In genomic region chr17:28282596-28282995, GRCh38 we compare ENCODE assay signal across 9 cellular contexts. TPM values are rescaled to one million over a fixed set of nuclear protein-coding genes. Genes with fewer than 3 reads are reported as not detected.
DNase-seq lines count a peak whose midpoint lies in the region; ATAC-seq and TF ChIP-seq lines count a peak whose summit lies in the region.
"Had no signal": no experiment of that assay in that cellular context is flagged by ENCODE, and none has a peak within 500 bp of the region (broad histone marks: within the 10 kb centered on the region; RNA-seq: fewer than 3 reads in every experiment).

No MANE protein-coding gene starts in this region.

- intact Hi-C loops in MCF 10A (cut with micrococcal nuclease), result no loop called here
- intact Hi-C loops in activated CD4-positive, alpha-beta T cell treated with anti-CD3 and anti-CD28 coated beads for 36 hours (cut with DNase I, micrococcal nuclease), result no loop called here

- H3K36me3 Mint-ChIP-seq in MCF 10A (ENCODE audit: insufficient read depth, unreplicated experiment) (no peaks in the 10 kb centered on the region), nephron progenitor cell (ENCODE audit: low read depth) (no peaks in the 10 kb centered on the region)
- no peaks in the 10 kb centered on the region for H3K36me3 Mint-ChIP-seq in activated CD4-positive, alpha-beta T cell treated with anti-CD3 and anti-CD28 coated beads for 36 hours (ENCODE audit: low read depth)

- CTCF ChIA-PET in MCF 10A (lab: Yijun Ruan, JAX), result interaction anchor here (0.6 to 1.2 kb wide), 3 partner anchors 10 to 51 kb away, joined by 3 read pairs; no protein-coding TSS in a partner anchor
- CTCF ChIA-PET in activated CD4-positive, alpha-beta T cell treated with anti-CD3 and anti-CD28 coated beads for 36 hours (lab: Charles Lee), result no interaction called here

- peak; percentile 87 for DNase-seq in EL
- DNase-seq in NCI-H2107 treated with DMSO at 0.1 percent for 48 hours (lab: John Stamatoyannopoulos, UW; ENCODE audit: unreplicated experiment), result peak; percentile 4
- DNase-seq in MCF 10A (ENCODE audit: unreplicated experiment), result peak; percentile 92
- DNase-seq in nephron progenitor cell, result no peak
- no peak for DNase-seq in stimulated activated CD4-positive, alpha-beta T cell treated with anti-CD3 and anti-CD28 coated beads, Interleukin-4, amount 100 ng/mL, for 1 hour
- DNase-seq in activated CD4-positive, alpha-beta T cell treated with anti-CD3 and anti-CD28 coated beads for 36 hours, result no peak
- DNase-seq in nucleus accumbens (lab: John Stamatoyannopoulos, UW), result no peak

- TF ChIP-seq CTCF in MCF 10A (IDR thresholded peaks at IDR 0.05; ENCODE audit: unreplicated experiment), result no peak
- no peak for TF ChIP-seq CTCF in nephron progenitor cell (IDR thresholded peaks at IDR 0.05)

- H3K4me3 Mint-ChIP-seq in MCF 10A (ENCODE audit: unreplicated experiment) (peak overlapping the region; percentile 17), nephron progenitor cell (no peak overlapping the region)
- no peak overlapping the region for H3K4me3 Mint-ChIP-seq in activated CD4-positive, alpha-beta T cell treated with anti-CD3 and anti-CD28 coated beads for 36 hours

- no TSS peak for BruUV-seq in MCF 10A (replicated peaks; lab: Mats Ljungman, UMichigan)

- peaks cover 28% of the 10 kb centered on the region for H3K4me1 Mint-ChIP-seq in MCF 10A (ENCODE audit: insufficient read depth, unreplicated experiment)
- H3K4me1 Mint-ChIP-seq in nephron progenitor cell, result peaks cover 8% of the 10 kb centered on the region
- H3K4me1 Mint-ChIP-seq in activated CD4-positive, alpha-beta T cell treated with anti-CD3 and anti-CD28 coated beads for 36 hours, result peaks cover 10% of the 10 kb centered on the region

- H3K9me3 Mint-ChIP-seq in MCF 10A (ENCODE audit: unreplicated experiment), result no peaks in the 10 kb centered on the region
- no peaks in the 10 kb centered on the region for H3K9me3 Mint-ChIP-seq in nephron progenitor cell
- H3K9me3 Mint-ChIP-seq in activated CD4-positive, alpha-beta T cell treated with anti-CD3 and anti-CD28 coated beads for 36 hours (ENCODE audit: low read depth), result no peaks in the 10 kb centered on the region

- H3K27ac Mint-ChIP-seq in MCF 10A (ENCODE audit: low read depth, unreplicated experiment), result peak overlapping the region; percentile 90
- peak overlapping the region; percentile 68 for H3K27ac Mint-ChIP-seq in nephron progenitor cell
- no peak overlapping the region for H3K27ac Mint-ChIP-seq in activated CD4-positive, alpha-beta T cell treated with anti-CD3 and anti-CD28 coated beads for 36 hours

- ATAC-seq in GM18520 (IDR thresholded peaks at IDR 0.05; ENCODE audit: unreplicated experiment), result no peak
- ATAC-seq in activated CD4-positive, alpha-beta T cell treated with anti-CD3 and anti-CD28 coated beads for 36 hours, result no peak
- ATAC-seq: activated CD4-positive, CD25-positive, alpha-beta regulatory T cell treated with anti-CD3 and anti-CD28 coated beads, Interleukin-2, amount 50 U/mL, for 24 hours had no signal

- H3K27me3 Mint-ChIP-seq in MCF 10A (ENCODE audit: insufficient read depth, unreplicated experiment), result no peaks in the 10 kb centered on the region
- H3K27me3 Mint-ChIP-seq in nephron progenitor cell (ENCODE audit: low read depth, poor library complexity), result peaks cover 7% of the 10 kb centered on the region
- peaks cover 12% of the 10 kb centered on the region for H3K27me3 Mint-ChIP-seq in activated CD4-positive, alpha-beta T cell treated with anti-CD3 and anti-CD28 coated beads for 36 hours

- POLR2A ChIA-PET in MCF 10A (lab: Yijun Ruan, JAX), result interaction anchor here (0.6 to 4.2 kb wide), 5 partner anchors 17 to 224 kb away, joined by 3 to 29 read pairs (median 7); partner anchors contain the start of genes FOXN1, IFT20, TMEM97 and TNFAIP1
- POLR2A ChIA-PET in activated CD4-positive, alpha-beta T cell treated with anti-CD3 and anti-CD28 coated beads for 36 hours (lab: Charles Lee), result no interaction called here

RNA-seq across cellular contexts. Expression of gene TMEM97, which starts 36.4 kb away (rescaled TPM):
- total RNA-seq in MCF 10A (2022), result 8.6 and 12.1 TPM in 2 replicates
- total RNA-seq in activated CD4-positive, alpha-beta T cell treated with anti-CD3 and anti-CD28 coated beads for 36 hours, result 10 to 100 TPM; 31.0 to 49.3 TPM

RNA-seq across cellular contexts. Expression of gene IFT20, which starts 52.7 kb away (rescaled TPM):
- 29.3 and 38.3 TPM in 2 replicates for total RNA-seq in MCF 10A (2022)
- total RNA-seq in activated CD4-positive, alpha-beta T cell treated with anti-CD3 and anti-CD28 coated beads for 36 hours, result 10 to 100 TPM; 12.9 to 17.3 TPM

RNA-seq across cellular contexts. Expression of gene TNFAIP1, which starts 53.0 kb away (rescaled TPM):
- 61.7 and 65.0 TPM in 2 replicates for total RNA-seq in MCF 10A (2022)
- 10 to 100 TPM; 25.5 to 26.1 TPM for total RNA-seq in activated CD4-positive, alpha-beta T cell treated with anti-CD3 and anti-CD28 coated beads for 36 hours

Comparison
In these comparisons a context has a peak if more than half of its experiments do, and no peak if none do; other contexts are left out.
1. DNase-seq: peak in EL (single experiment), NCI-H2107 treated with DMSO at 0.1 percent for 48 hours (single experiment) and MCF 10A (single experiment); none in nephron progenitor cell (single experiment), stimulated activated CD4-positive, alpha-beta T cell treated with anti-CD3 and anti-CD28 coated beads, Interleukin-4, amount 100 ng/mL, for 1 hour (single experiment), activated CD4-positive, alpha-beta T cell treated with anti-CD3 and anti-CD28 coated beads for 36 hours (single experiment) and nucleus accumbens (0 of 56).